10 cellular contexts compared by ENCODE assay signal in the genomic region with DNA sequence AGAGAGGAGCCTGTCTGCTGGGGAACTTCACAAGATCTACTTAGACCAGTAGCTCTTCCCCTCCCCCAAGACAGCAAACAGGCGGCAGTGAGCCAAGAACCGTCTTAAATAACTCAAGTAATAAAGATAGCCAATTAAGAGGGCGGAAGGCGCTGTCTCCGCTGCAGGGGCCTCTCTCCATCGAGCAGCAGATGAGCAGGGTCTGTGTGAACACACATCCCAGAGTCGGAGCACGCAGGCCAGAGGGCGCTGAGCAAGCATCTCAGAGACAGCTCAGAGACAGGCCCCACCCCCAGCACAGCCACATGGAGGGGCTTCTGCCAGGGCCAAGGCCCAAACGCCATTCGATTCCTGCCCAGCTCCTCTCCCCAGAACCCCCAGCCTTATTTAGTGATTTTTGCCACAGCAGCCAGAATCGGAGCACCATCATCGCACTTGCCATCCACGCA. TPM values are rescaled to one million over a fixed set of nuclear protein-coding genes. Genes with fewer than 3 reads are reported as not detected.
DNase-seq lines count a peak whose midpoint lies in the region; ATAC-seq and TF ChIP-seq lines count a peak whose summit lies in the region.
"Had no signal": no experiment of that assay in that cellular context is flagged by ENCODE, and none has a peak within 500 bp of the region (broad histone marks: within the 10 kb centered on the region; RNA-seq: fewer than 3 reads in every experiment).

No MANE protein-coding gene starts in this region.

- H3K36me3 Mint-ChIP-seq in CD8-positive, alpha-beta memory T cell: peaks cover 0 to 10% (median 4%) of the 10 kb centered on the region in 3 donors
- H3K36me3 Mint-ChIP-seq in endodermal cell (ENCODE audit: low read depth) (no peaks in the 10 kb centered on the region), nephron progenitor cell (ENCODE audit: low read depth) (no peaks in the 10 kb centered on the region)

- TF ChIP-seq CTCF in endodermal cell (conservative IDR thresholded peaks at IDR 0.05) (no peak), nephron progenitor cell (IDR thresholded peaks at IDR 0.05) (no peak)

- H3K36me3 ChIP-seq in CD8-positive, alpha-beta memory T cell (ENCODE audit: insufficient read depth, low read length): peaks cover 7% of the 10 kb centered on the region
- H3K36me3 ChIP-seq in endodermal cell (ENCODE audit: control insufficient read depth, insufficient read depth, low read length): no peaks in the 10 kb centered on the region

- no peaks in the 10 kb centered on the region for H3K27me3 ChIP-seq in CD8-positive, alpha-beta memory T cell (ENCODE audit: insufficient read depth, low read length, poor library complexity, severe bottlenecking)
- no peaks in the 10 kb centered on the region for H3K27me3 ChIP-seq in endodermal cell (ENCODE audit: control insufficient read depth, insufficient read depth, low read length, poor library complexity, severe bottlenecking)

- no peak for DNase-seq in CD8-positive, alpha-beta memory T cell
- peak; percentile 99 for DNase-seq in NCI-H82 (lab: John Stamatoyannopoulos, UW)
- DNase-seq in endodermal cell: peak; percentile 77
- DNase-seq in nephron progenitor cell: peak; percentile 66
- DNase-seq in GM19238 (ENCODE audit: insufficient read length, low spot score): no peak
- DNase-seq: activated CD4-positive, alpha-beta T cell treated with anti-CD3 and anti-CD28 coated beads, Interleukin-2, amount 50 U/mL, for 1 hour; NCI-H1436 treated with DMSO at 0.1 percent for 48 hours had no signal

- H3K9me3 Mint-ChIP-seq in CD8-positive, alpha-beta memory T cell: no peaks in the 10 kb centered on the region
- H3K9me3 Mint-ChIP-seq in endodermal cell (no peaks in the 10 kb centered on the region), nephron progenitor cell (no peaks in the 10 kb centered on the region)

- H3K4me1 Mint-ChIP-seq in CD8-positive, alpha-beta memory T cell: peaks cover 86 to 96% (median 93%) of the 10 kb centered on the region in 3 donors
- H3K4me1 Mint-ChIP-seq in endodermal cell: peaks cover 46% of the 10 kb centered on the region
- H3K4me1 Mint-ChIP-seq in nephron progenitor cell: peaks cover 88% of the 10 kb centered on the region

- H3K27ac Mint-ChIP-seq in CD8-positive, alpha-beta memory T cell: peak overlapping the region; percentile 26 to 100 (median 82)
- H3K27ac Mint-ChIP-seq in endodermal cell (no peak overlapping the region), nephron progenitor cell (peak overlapping the region; percentile 91)

- H3K9ac ChIP-seq in endodermal cell (ENCODE audit: extremely low read depth, low read length, poor library complexity, severe bottlenecking): no peak overlapping the region

- H3K27ac ChIP-seq in CD8-positive, alpha-beta memory T cell (ENCODE audit: low read depth, low read length): no peak overlapping the region
- peak overlapping the region; percentile 8 for H3K27ac ChIP-seq in endodermal cell (ENCODE audit: low read depth, low read length)

- H3K4me1 ChIP-seq in CD8-positive, alpha-beta memory T cell (ENCODE audit: insufficient read depth, low read length): peaks cover 86% of the 10 kb centered on the region
- peaks cover 26% of the 10 kb centered on the region for H3K4me1 ChIP-seq in endodermal cell (ENCODE audit: control insufficient read depth, insufficient read depth, low read length)

- ATAC-seq in GM18870 (IDR thresholded peaks at IDR 0.05; ENCODE audit: unreplicated experiment): no peak
- no peak for ATAC-seq in GM18909 (IDR thresholded peaks at IDR 0.05; ENCODE audit: poor library complexity, unreplicated experiment)
- ATAC-seq in HG03135 (IDR thresholded peaks at IDR 0.05; ENCODE audit: unreplicated experiment): no peak

- CTCF ChIA-PET in CD8-positive, alpha-beta memory T cell (lab: Charles Lee): interaction anchor here (0.8 to 2.0 kb wide), 3 partner anchors 31 to 38 kb away, joined by 3 to 7 read pairs (median 3); no protein-coding TSS in a partner anchor

- H3K27me3 Mint-ChIP-seq in CD8-positive, alpha-beta memory T cell: no peaks in the 10 kb centered on the region
- H3K27me3 Mint-ChIP-seq in endodermal cell (ENCODE audit: insufficient read depth): no peaks in the 10 kb centered on the region
- peaks cover 4% of the 10 kb centered on the region for H3K27me3 Mint-ChIP-seq in nephron progenitor cell (ENCODE audit: low read depth, poor library complexity)

- POLR2A ChIA-PET in CD8-positive, alpha-beta memory T cell (lab: Charles Lee): interaction anchor here (1.2 kb wide), 1 partner anchor 18 kb away, joined by 4 read pairs; no protein-coding TSS in a partner anchor

- peak overlapping the region in 5 of 7 donors; percentile 27 to 79 (median 47) for H3K4me3 Mint-ChIP-seq in CD8-positive, alpha-beta memory T cell
- no peak overlapping the region for H3K4me3 Mint-ChIP-seq in endodermal cell
- H3K4me3 Mint-ChIP-seq in nephron progenitor cell: peak overlapping the region; percentile 31

- 61 to 68% methylated on average over 13 to 14 of the region's 14 CpGs for WGBS in endodermal cell (ENCODE audit: insufficient coverage in 1 of 2, insufficient read length in 1 of 2), 2 experiments

- H3K4me3 ChIP-seq in CD8-positive, alpha-beta memory T cell (ENCODE audit: low read length): no peak overlapping the region
- H3K4me3 ChIP-seq in endodermal cell (ENCODE audit: low read length): no peak overlapping the region

- no peaks in the 10 kb centered on the region for H3K9me3 ChIP-seq in CD8-positive, alpha-beta memory T cell (ENCODE audit: low read length)
- H3K9me3 ChIP-seq in endodermal cell (ENCODE audit: control insufficient read depth, low read length): no peaks in the 10 kb centered on the region

RNA-seq across cellular contexts. Expression of gene IFFO2, which starts 11.1 kb away (rescaled TPM):
- 10 to 100 TPM; 33.1 to 37.7 TPM for total RNA-seq in CD8-positive, alpha-beta memory T cell
- 3.2 TPM for polyA plus RNA-seq in CD8-positive, alpha-beta memory T cell
- total RNA-seq in endodermal cell: 1 to 10 TPM; 4.6 to 6.4 TPM
- polyA plus RNA-seq in endodermal cell (2013, experiment 1 of 2): 7.7 TPM
- polyA plus RNA-seq in endodermal cell (2013, experiment 2 of 2): 6.8 TPM

RNA-seq across cellular contexts. Expression of gene ALDH4A1, which starts 43.1 kb away (rescaled TPM):
- 1 to 10 TPM; 9.3 to 9.5 TPM for total RNA-seq in CD8-positive, alpha-beta memory T cell
- 1.4 TPM for polyA plus RNA-seq in CD8-positive, alpha-beta memory T cell
- 10 to 100 TPM in 1 of 2 donors, 1 to 10 TPM in 1; 7.6 to 18.7 TPM for total RNA-seq in endodermal cell
- 13.0 TPM for polyA plus RNA-seq in endodermal cell (2013, experiment 1 of 2)
- polyA plus RNA-seq in endodermal cell (2013, experiment 2 of 2): 13.1 TPM

Comparison
In these comparisons a context has a peak if more than half of its experiments do, and no peak if none do; other contexts are left out.
1. DNase-seq: peak in NCI-H82 (single experiment), endodermal cell (single experiment) and nephron progenitor cell (single experiment); none in CD8-positive, alpha-beta memory T cell (0 of 5) and GM19238 (single experiment).
2. RNA of gene IFFO2, which starts 11.1 kb away (total RNA-seq): 33.1 to 37.7 TPM in CD8-positive, alpha-beta memory T cell; 4.6 to 6.4 TPM in endodermal cell; every median in the first group is over 4 times any median in the second.